Comparison of ENCODE assay signal across 11 cellular contexts in the genomic region with DNA sequence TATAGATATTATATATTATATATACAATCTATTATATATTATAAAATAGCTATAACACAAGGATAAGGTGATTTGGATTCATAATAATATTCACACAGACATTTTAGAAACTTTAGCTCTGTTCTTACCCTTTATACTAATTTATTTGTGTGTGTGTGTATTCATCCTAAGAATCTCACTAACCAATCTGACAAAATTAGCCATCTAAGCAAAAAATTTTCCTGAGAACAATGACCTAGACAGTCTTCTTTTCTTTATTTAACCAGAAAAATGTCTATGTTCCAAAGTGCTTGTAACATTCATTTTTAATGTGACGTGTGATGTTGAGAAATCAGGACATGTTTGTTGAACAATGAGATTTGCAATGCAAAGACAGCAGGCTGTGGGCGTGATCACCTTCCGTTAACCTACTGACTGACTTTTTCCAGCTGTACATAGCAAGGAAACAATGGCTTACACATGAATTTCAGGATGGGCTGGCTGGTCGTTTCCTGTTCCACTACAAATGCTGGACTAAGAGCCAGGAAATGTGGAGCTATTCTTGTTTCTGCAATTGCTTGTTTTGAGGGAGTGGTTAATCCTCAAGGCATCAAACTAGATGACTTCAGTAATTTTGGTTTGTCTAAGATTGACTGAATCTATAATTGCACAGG.
A peak's percentile ranks its signal among the peaks of the same experiment; 100 is the strongest.
DNase-seq lines count a peak whose midpoint lies in the region; ATAC-seq and TF ChIP-seq lines count a peak whose summit lies in the region.
"Had no signal": no experiment of that assay in that cellular context is flagged by ENCODE, and none has a peak within 500 bp of the region (broad histone marks: within the 10 kb centered on the region; RNA-seq: fewer than 3 reads in every experiment).

No MANE protein-coding gene starts in this region.

- no peaks in the 10 kb centered on the region for H3K4me1 ChIP-seq in breast epithelium
- no peaks in the 10 kb centered on the region for H3K4me1 ChIP-seq in muscle layer of duodenum (ENCODE audit: control insufficient read depth in 1 of 2, insufficient read depth in 2 of 2, low read length in 2 of 2)

- no peaks in the 10 kb centered on the region for H3K9me3 ChIP-seq in breast epithelium
- no peaks in the 10 kb centered on the region for H3K9me3 ChIP-seq in muscle layer of duodenum (ENCODE audit: control insufficient read depth in 1 of 2, low read length in 2 of 2)

- H3K27ac ChIP-seq in breast epithelium = peak overlapping the region; percentile 43 to 79
- peak overlapping the region; percentile 10 for H3K27ac ChIP-seq in muscle layer of duodenum (ENCODE audit: low read length)
- peak overlapping the region in 8 of 59 donors; percentile 5 to 57 (median 28) for H3K27ac ChIP-seq in dorsolateral prefrontal cortex

- H3K4me3 Mint-ChIP-seq in Calu3 (ENCODE audit: low read depth, unreplicated experiment) = no peak overlapping the region
- H3K4me3 Mint-ChIP-seq: activated naive CD8-positive, alpha-beta T cell treated with anti-CD3 and anti-CD28 coated beads for 36 hours; natural killer cell treated with Interleukin-12 subunit alpha and Interleukin-12 subunit beta and Interleukin-15 and Interleukin-18, amount 100 ng/mL, for 72 hours had no signal

- no TSS peak for BruUV-seq in Calu3 (replicated peaks; lab: Mats Ljungman, UMichigan)

- intact Hi-C loops in Calu3 (cut with micrococcal nuclease; ENCODE audit: unreplicated experiment) (no loop called here), breast epithelium (cut with DNase I; ENCODE audit: low total_unique reads) (no loop called here), cardiac septum (cut with DNase I) (no loop called here), dorsolateral prefrontal cortex (cut with DNase I) (no loop called here)

- H3K36me3 ChIP-seq in breast epithelium = no peaks in the 10 kb centered on the region
- no peaks in the 10 kb centered on the region for H3K36me3 ChIP-seq in muscle layer of duodenum (ENCODE audit: control insufficient read depth in 1 of 2, insufficient read depth in 2 of 2, low read length in 2 of 2)

- ATAC-seq in SK-N-SH treated with all-trans-retinoic acid at 6 μM for 48 hours = no peak

- H3K4me3 ChIP-seq in breast epithelium (no peak overlapping the region), muscle layer of duodenum (ENCODE audit: low read depth in 1 of 2, low read length in 2 of 2) (no peak overlapping the region), dorsolateral prefrontal cortex (no peak overlapping the region)

- no peaks in the 10 kb centered on the region for H3K36me3 Mint-ChIP-seq in Calu3 (ENCODE audit: insufficient read depth, unreplicated experiment)
- H3K36me3 Mint-ChIP-seq: activated naive CD8-positive, alpha-beta T cell treated with anti-CD3 and anti-CD28 coated beads for 36 hours; natural killer cell treated with Interleukin-12 subunit alpha and Interleukin-12 subunit beta and Interleukin-15 and Interleukin-18, amount 100 ng/mL, for 72 hours had no signal

- no peaks in the 10 kb centered on the region for H3K4me1 Mint-ChIP-seq in Calu3 (ENCODE audit: low read depth, unreplicated experiment)

- DNase-seq in Calu3 = peak; percentile 16
- peak in 1 of 2 donors; percentile 41 for DNase-seq in breast epithelium (ENCODE audit: low spot score in 2 of 2)
- peak; percentile 80 for DNase-seq in cardiac septum (ENCODE audit: low spot score)
- no peak for DNase-seq in activated CD4-positive, CD25-positive, alpha-beta regulatory T cell treated with anti-CD3 and anti-CD28 coated beads, Interleukin-2, amount 50 U/mL, for 72 hours
- DNase-seq in NCI-H2171 (lab: John Stamatoyannopoulos, UW) = no peak
- DNase-seq in dorsolateral prefrontal cortex = no peak
- DNase-seq: activated naive CD8-positive, alpha-beta T cell treated with anti-CD3 and anti-CD28 coated beads for 36 hours; NCI-H2227 treated with DMSO at 0.1 percent for 48 hours had no signal

- no peak for TF ChIP-seq CTCF in Calu3 (IDR thresholded peaks at IDR 0.05; ENCODE audit: unreplicated experiment)
- no peak for TF ChIP-seq CTCF in breast epithelium (IDR thresholded peaks at IDR 0.05)
- no peak for TF ChIP-seq CTCF in dorsolateral prefrontal cortex (IDR thresholded peaks at IDR 0.05 in 54 of 56, conservative IDR thresholded peaks at IDR 0.05 in 2 of 56; ENCODE audit: low read depth in 1 of 56, partially characterized antibody in 56 of 56)

- CTCF ChIA-PET in Calu3 (lab: Charles Lee) = no interaction called here

- H3K27me3 ChIP-seq in breast epithelium (no peaks in the 10 kb centered on the region), muscle layer of duodenum (ENCODE audit: low read depth, low read length) (no peaks in the 10 kb centered on the region), dorsolateral prefrontal cortex (no peaks in the 10 kb centered on the region)

- H3K27ac Mint-ChIP-seq in Calu3 (ENCODE audit: unreplicated experiment) = peak overlapping the region; percentile 47
- H3K27ac Mint-ChIP-seq: activated naive CD8-positive, alpha-beta T cell treated with anti-CD3 and anti-CD28 coated beads for 36 hours; natural killer cell treated with Interleukin-12 subunit alpha and Interleukin-12 subunit beta and Interleukin-15 and Interleukin-18, amount 100 ng/mL, for 72 hours had no signal

- H3K27me3 Mint-ChIP-seq in Calu3 (ENCODE audit: unreplicated experiment) = no peaks in the 10 kb centered on the region
- H3K27me3 Mint-ChIP-seq: natural killer cell treated with Interleukin-12 subunit alpha and Interleukin-12 subunit beta and Interleukin-15 and Interleukin-18, amount 100 ng/mL, for 72 hours had no signal

- no peaks in the 10 kb centered on the region for H3K9me3 Mint-ChIP-seq in Calu3 (ENCODE audit: low read depth, unreplicated experiment)
- H3K9me3 Mint-ChIP-seq: activated naive CD8-positive, alpha-beta T cell treated with anti-CD3 and anti-CD28 coated beads for 36 hours had no signal

- TF ChIP-seq POLR2A in breast epithelium (IDR thresholded peaks at IDR 0.05) = no peak

TF ChIP-seq in SK-N-SH treated with all-trans-retinoic acid at 6 μM for 48 hours, 23 proteins besides CTCF, POLR2A, EP300 and RAD21 (continues in another document):
- TF ChIP-seq ISL1 (CRISPR knock-in tag; IDR thresholded peaks at IDR 0.05) (no peak), ZNF70 (CRISPR knock-in tag; IDR thresholded peaks at IDR 0.05) (no peak), RARB (CRISPR knock-in tag; IDR thresholded peaks at IDR 0.05) (no peak), OSR1 (CRISPR knock-in tag; IDR thresholded peaks at IDR 0.05) (no peak)
- TF ChIP-seq, protein P1, sequence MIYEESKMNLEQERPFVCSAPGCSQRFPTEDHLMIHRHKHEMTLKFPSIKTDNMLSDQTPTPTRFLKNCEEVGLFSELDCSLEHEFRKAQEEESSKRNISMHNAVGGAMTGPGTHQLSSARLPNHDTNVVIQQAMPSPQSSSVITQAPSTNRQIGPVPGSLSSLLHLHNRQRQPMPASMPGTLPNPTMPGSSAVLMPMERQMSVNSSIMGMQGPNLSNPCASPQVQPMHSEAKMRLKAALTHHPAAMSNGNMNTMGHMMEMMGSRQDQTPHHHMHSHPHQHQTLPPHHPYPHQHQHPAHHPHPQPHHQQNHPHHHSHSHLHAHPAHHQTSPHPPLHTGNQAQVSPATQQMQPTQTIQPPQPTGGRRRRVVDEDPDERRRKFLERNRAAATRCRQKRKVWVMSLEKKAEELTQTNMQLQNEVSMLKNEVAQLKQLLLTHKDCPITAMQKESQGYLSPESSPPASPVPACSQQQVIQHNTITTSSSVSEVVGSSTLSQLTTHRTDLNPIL (CRISPR knock-in tag; IDR thresholded peaks at IDR 0.05; ENCODE audit: low read depth) = no peak
- TF ChIP-seq, protein P2, sequence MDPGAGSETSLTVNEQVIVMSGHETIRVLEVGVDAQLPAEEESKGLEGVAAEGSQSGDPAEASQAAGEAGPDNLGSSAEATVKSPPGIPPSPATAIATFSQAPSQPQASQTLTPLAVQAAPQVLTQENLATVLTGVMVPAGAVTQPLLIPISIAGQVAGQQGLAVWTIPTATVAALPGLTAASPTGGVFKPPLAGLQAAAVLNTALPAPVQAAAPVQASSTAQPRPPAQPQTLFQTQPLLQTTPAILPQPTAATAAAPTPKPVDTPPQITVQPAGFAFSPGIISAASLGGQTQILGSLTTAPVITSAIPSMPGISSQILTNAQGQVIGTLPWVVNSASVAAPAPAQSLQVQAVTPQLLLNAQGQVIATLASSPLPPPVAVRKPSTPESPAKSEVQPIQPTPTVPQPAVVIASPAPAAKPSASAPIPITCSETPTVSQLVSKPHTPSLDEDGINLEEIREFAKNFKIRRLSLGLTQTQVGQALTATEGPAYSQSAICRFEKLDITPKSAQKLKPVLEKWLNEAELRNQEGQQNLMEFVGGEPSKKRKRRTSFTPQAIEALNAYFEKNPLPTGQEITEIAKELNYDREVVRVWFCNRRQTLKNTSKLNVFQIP (CRISPR knock-in tag; IDR thresholded peaks at IDR 0.05; ENCODE audit: borderline replicate concordance, low read depth) = no peak
- TF ChIP-seq, protein P3, sequence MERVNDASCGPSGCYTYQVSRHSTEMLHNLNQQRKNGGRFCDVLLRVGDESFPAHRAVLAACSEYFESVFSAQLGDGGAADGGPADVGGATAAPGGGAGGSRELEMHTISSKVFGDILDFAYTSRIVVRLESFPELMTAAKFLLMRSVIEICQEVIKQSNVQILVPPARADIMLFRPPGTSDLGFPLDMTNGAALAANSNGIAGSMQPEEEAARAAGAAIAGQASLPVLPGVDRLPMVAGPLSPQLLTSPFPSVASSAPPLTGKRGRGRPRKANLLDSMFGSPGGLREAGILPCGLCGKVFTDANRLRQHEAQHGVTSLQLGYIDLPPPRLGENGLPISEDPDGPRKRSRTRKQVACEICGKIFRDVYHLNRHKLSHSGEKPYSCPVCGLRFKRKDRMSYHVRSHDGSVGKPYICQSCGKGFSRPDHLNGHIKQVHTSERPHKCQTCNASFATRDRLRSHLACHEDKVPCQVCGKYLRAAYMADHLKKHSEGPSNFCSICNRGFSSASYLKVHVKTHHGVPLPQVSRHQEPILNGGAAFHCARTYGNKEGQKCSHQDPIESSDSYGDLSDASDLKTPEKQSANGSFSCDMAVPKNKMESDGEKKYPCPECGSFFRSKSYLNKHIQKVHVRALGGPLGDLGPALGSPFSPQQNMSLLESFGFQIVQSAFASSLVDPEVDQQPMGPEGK (CRISPR knock-in tag; IDR thresholded peaks at IDR 0.05; ENCODE audit: borderline replicate concordance) = no peak

Comparison
In these comparisons a context has a peak if more than half of its experiments do, and no peak if none do; other contexts are left out.
1. DNase-seq: peak in Calu3 (single experiment) and cardiac septum (single experiment); none in activated CD4-positive, CD25-positive, alpha-beta regulatory T cell treated with anti-CD3 and anti-CD28 coated beads, Interleukin-2, amount 50 U/mL, for 72 hours (single experiment), NCI-H2171 (single experiment) and dorsolateral prefrontal cortex (0 of 10).